In genomic region chrX:119168104-119168503, GRCh38 we compare ENCODE assay signal across 4 cellular contexts. TPM values are rescaled to one million over a fixed set of nuclear protein-coding genes. Genes with fewer than 3 reads are reported as not detected.
"Had no signal": no experiment of that assay in that cellular context is flagged by ENCODE, and none has a peak within 500 bp of the region (broad histone marks: within the 10 kb centered on the region; RNA-seq: fewer than 3 reads in every experiment).

No MANE protein-coding gene starts in this region.

- DNase-seq: GDM1, GF-D8 had no signal

- H3K4me3 ChIP-seq: GM12878 had no signal

RNA-seq across cellular contexts. Expression of gene KIAA1210, which starts 40.5 kb away (rescaled TPM):
- total RNA-seq: G401, GM12878 had no signal
